Comparison of ENCODE assay signal across 14 cellular contexts in genomic region chr11:19666951-19667350, GRCh38.
"Had no signal": no experiment of that assay in that cellular context is flagged by ENCODE, and none has a peak within 500 bp of the region (broad histone marks: within the 10 kb centered on the region; RNA-seq: fewer than 3 reads in every experiment).

No MANE protein-coding gene starts in this region.

- H3K27me3 ChIP-seq: adrenal gland, brain microvascular endothelial cell, left lung, pancreas, transverse colon had no signal

- H3K4me3 ChIP-seq: adrenal gland, left lung, pancreas, skin epidermis, transverse colon had no signal

- DNase-seq: activated B cell treated with CpG ODN at 0.5 μM for 24 hours; activated CD4-positive, alpha-beta T cell treated with anti-CD3 and anti-CD28 coated beads, Interleukin-2, amount 10 ng/mL, durations not matched to agents 7 days and 5 days; activated naive CD4-positive, alpha-beta T cell treated with anti-CD3 and anti-CD28 coated beads, Interleukin-2, amount 50 U/mL, for 16 hours; adrenal gland; brain microvascular endothelial cell; glutamatergic neuron; islet precursor cell; left lung; mesenchymal stem cell; pancreas; retina; T-helper 2 cell; transverse colon had no signal

- H3K4me1 ChIP-seq: adrenal gland, pancreas had no signal

- H3K36me3 ChIP-seq: adrenal gland, brain microvascular endothelial cell, left lung, pancreas, transverse colon had no signal

- H3K9me3 ChIP-seq: adrenal gland, left lung, pancreas, transverse colon had no signal

- H3K27ac ChIP-seq: adrenal gland, brain microvascular endothelial cell, left lung, pancreas, transverse colon had no signal
